In the genomic region with DNA sequence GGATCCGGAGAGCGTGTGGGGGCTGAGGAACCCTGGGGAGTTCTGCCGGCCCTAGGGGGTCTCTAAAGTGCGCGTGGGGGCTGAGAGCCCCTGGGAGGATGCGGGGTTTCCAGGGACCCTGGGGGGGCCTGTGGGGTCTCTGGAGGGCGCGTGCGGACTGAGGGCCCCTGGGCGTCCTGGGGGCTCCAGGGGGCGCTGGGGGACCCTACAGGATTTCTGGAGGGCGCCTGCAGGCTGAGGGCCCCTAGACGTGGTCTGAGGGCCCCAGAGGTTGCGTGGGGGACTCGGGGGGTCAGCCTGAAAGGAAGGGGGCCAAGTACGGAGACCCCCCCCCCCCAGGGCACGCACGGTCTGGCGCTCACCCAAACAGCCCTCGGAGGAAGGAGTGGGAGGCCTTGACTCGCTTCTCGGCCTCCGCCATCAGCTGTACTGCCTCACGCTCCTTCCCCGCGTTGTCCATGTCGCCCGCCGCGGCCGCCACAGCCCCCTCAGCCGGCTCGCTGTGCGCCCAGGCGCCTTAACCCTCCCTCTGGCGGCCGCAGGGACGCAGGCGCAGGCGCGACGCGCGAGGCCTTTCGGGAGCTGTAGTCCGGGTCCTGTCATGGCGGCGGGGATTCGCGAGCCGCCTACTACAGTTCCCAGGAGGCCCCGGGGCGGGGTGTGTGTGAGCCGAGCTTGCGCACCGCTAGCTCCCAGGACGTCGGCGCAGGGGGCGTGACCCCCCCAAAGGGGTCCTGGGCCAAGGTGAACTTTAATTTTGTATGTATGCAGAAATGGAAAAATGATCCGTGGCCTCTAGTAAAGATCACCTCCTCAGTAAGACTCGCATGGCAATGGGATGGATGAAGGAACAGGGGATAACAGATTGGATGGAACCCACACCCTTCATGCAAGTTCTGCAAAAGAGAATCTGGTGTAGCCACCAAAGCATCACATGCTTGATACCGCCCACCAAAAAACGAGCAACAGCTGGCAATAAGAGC, we compare ENCODE assay signal across 1 cellular context.
TF ChIP-seq lines count a peak whose summit lies in the region.

A gene (minus strand): TSS at position 546 of the 983 bp plus-strand sequence. CDS start 86 bp downstream, at position 460.

TF ChIP-seq in GM12878, 131 proteins besides CTCF, POLR2A, EP300 and RAD21 (continued from another document):
- no peak for TF ChIP-seq EZH2 (IDR thresholded peaks at IDR 0.05; ENCODE audit: borderline replicate concordance, control insufficient read depth, low read depth, low read length)
- 0 out of 2 replicates have a peak, but pooled peaks have one; percentile 8 for TF ChIP-seq IRF4 (IDR thresholded peaks at IDR 0.05; ENCODE audit: low read depth, low read length)
- peak; percentile 33; the same call in 1 of the 2 replicates for TF ChIP-seq TBL1XR1 (IDR thresholded peaks at IDR 0.05; ENCODE audit: low read depth, low read length)
- TF ChIP-seq RUNX3 (IDR thresholded peaks at IDR 0.05; ENCODE audit: low read length) = peak; percentile 28
- TF ChIP-seq CBX5 (IDR thresholded peaks at IDR 0.05; ENCODE audit: low read depth) = 0 out of 2 replicates have a peak, but pooled peaks have one; percentile 43
- TF ChIP-seq NR2F1 (conservative IDR thresholded peaks at IDR 0.05) = 0 out of 2 replicates have a peak, but pooled peaks have one; percentile 48
- TF ChIP-seq, protein P1, sequence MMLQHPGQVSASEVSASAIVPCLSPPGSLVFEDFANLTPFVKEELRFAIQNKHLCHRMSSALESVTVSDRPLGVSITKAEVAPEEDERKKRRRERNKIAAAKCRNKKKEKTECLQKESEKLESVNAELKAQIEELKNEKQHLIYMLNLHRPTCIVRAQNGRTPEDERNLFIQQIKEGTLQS (IDR thresholded peaks at IDR 0.05; ENCODE audit: borderline replicate concordance, extremely low read depth, low read depth, low read length) = peak; percentile 58; the same call in 1 of the 2 replicates
- peak; percentile 94 for TF ChIP-seq HCFC1 (IDR thresholded peaks at IDR 0.05; ENCODE audit: low read length)
- no peak for TF ChIP-seq MTA2 (IDR thresholded peaks at IDR 0.05; ENCODE audit: low read depth)
- 0 out of 3 replicates have a peak, but pooled peaks have one; percentile 41 for TF ChIP-seq POU2F2 (IDR thresholded peaks at IDR 0.05; ENCODE audit: borderline replicate concordance, low read depth, low read length)
- TF ChIP-seq SMARCA5 (IDR thresholded peaks at IDR 0.05) = peak; percentile 66; the same call in 1 of the 2 replicates
- peak; percentile 62 for TF ChIP-seq CREM (IDR thresholded peaks at IDR 0.05; ENCODE audit: low read depth)
- no peak for TF ChIP-seq TCF7 (IDR thresholded peaks at IDR 0.05; ENCODE audit: borderline replicate concordance)
- 0 out of 2 replicates have a peak, but pooled peaks have one; percentile 7 for TF ChIP-seq POLR2AphosphoS2 (IDR thresholded peaks at IDR 0.05; ENCODE audit: low read depth, low read length)
- peak; percentile 69; the same call in 1 of the 2 replicates for TF ChIP-seq LARP7 (IDR thresholded peaks at IDR 0.05)
- no peak for TF ChIP-seq RBBP5 (conservative IDR thresholded peaks at IDR 0.05)
- TF ChIP-seq, protein P2, sequence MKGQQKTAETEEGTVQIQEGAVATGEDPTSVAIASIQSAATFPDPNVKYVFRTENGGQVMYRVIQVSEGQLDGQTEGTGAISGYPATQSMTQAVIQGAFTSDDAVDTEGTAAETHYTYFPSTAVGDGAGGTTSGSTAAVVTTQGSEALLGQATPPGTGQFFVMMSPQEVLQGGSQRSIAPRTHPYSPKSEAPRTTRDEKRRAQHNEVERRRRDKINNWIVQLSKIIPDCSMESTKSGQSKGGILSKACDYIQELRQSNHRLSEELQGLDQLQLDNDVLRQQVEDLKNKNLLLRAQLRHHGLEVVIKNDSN (IDR thresholded peaks at IDR 0.05; ENCODE audit: borderline replicate concordance, extremely low read length, insufficient read depth, low read depth, low read length) = no peak
- TF ChIP-seq NR2C1 (IDR thresholded peaks at IDR 0.05) = peak; percentile 71
- no peak for TF ChIP-seq CBX3 (IDR thresholded peaks at IDR 0.05; ENCODE audit: borderline replicate concordance, low read depth)
- TF ChIP-seq GATAD2B (conservative IDR thresholded peaks at IDR 0.05; ENCODE audit: low read depth) = peak; percentile 89
- TF ChIP-seq, protein P3, sequence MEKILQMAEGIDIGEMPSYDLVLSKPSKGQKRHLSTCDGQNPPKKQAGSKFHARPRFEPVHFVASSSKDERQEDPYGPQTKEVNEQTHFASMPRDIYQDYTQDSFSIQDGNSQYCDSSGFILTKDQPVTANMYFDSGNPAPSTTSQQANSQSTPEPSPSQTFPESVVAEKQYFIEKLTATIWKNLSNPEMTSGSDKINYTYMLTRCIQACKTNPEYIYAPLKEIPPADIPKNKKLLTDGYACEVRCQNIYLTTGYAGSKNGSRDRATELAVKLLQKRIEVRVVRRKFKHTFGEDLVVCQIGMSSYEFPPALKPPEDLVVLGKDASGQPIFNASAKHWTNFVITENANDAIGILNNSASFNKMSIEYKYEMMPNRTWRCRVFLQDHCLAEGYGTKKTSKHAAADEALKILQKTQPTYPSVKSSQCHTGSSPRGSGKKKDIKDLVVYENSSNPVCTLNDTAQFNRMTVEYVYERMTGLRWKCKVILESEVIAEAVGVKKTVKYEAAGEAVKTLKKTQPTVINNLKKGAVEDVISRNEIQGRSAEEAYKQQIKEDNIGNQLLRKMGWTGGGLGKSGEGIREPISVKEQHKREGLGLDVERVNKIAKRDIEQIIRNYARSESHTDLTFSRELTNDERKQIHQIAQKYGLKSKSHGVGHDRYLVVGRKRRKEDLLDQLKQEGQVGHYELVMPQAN (conservative IDR thresholded peaks at IDR 0.05) = 0 out of 2 replicates have a peak, but pooled peaks have one; percentile 24
- TF ChIP-seq CREB1 (IDR thresholded peaks at IDR 0.05; ENCODE audit: low read depth) = peak; percentile 79
- TF ChIP-seq CHD2 (IDR thresholded peaks at IDR 0.05; ENCODE audit: borderline replicate concordance, low read depth, low read length) = peak; percentile 56; the same call in 1 of the 2 replicates
- TF ChIP-seq, protein P4, sequence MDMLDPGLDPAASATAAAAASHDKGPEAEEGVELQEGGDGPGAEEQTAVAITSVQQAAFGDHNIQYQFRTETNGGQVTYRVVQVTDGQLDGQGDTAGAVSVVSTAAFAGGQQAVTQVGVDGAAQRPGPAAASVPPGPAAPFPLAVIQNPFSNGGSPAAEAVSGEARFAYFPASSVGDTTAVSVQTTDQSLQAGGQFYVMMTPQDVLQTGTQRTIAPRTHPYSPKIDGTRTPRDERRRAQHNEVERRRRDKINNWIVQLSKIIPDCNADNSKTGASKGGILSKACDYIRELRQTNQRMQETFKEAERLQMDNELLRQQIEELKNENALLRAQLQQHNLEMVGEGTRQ (IDR thresholded peaks at IDR 0.05; ENCODE audit: borderline replicate concordance, low read depth, low read length) = no peak
- TF ChIP-seq MXI1 (IDR thresholded peaks at IDR 0.05; ENCODE audit: low read depth, low read length) = peak; percentile 79
- no peak for TF ChIP-seq STAT3 (IDR thresholded peaks at IDR 0.05; ENCODE audit: low read depth, low read length)
- no peak for TF ChIP-seq YBX1 (IDR thresholded peaks at IDR 0.05)
- no peak for TF ChIP-seq KAT2A (conservative IDR thresholded peaks at IDR 0.05; ENCODE audit: control insufficient read depth, low read depth, low read length)
- TF ChIP-seq POLR2AphosphoS5 (IDR thresholded peaks at IDR 0.05; ENCODE audit: low read length) = peak; percentile 72
TF ChIP-seq in GM12878: peak in this region for 33.
